ENCODE assay signal across 17 cellular contexts in the genomic region with DNA sequence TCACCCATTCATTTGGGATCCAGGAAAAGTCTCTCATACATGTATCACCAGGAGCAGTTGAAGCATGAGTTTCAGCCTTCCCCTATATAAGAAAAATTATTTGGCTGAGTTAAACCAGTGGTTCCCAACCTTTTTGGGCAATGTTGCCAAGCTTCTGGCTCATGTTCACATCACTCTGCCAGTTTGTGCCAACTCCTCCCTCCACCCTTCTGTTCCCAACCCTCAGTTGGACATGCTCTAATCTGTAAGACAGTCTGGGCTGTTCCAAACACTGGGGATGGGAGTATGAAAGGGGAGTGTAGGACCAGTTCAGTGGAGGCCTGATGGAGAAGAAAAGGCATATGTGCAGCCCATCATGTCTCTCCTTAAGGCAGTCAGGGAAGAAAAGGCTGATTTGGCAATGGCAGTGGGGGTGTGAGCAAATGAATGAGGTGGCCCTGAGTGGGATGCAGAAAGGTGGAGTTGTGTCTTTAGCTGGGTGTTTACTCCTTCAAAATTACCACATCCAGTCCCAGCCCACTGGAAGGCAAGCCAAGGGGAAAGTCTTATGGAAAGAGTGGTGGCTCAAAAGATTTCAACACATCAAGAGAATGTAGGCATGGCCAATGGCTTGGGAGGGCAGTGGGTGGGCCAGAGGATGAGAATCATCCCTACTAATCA. TPM values are rescaled to one million over a fixed set of nuclear protein-coding genes. Genes with fewer than 3 reads are reported as not detected.
"Had no signal": no experiment of that assay in that cellular context is flagged by ENCODE, and none has a peak within 500 bp of the region (broad histone marks: within the 10 kb centered on the region; RNA-seq: fewer than 3 reads in every experiment).

No MANE protein-coding gene starts in this region.

- DNase-seq: activated CD4-positive, alpha-beta T cell treated with anti-CD3 and anti-CD28 coated beads, Interleukin-2, amount 10 ng/mL, durations not matched to agents 7 days and 5 days; activated CD4-positive, CD25-positive, alpha-beta regulatory T cell; activated CD8-positive, alpha-beta memory T cell treated with anti-CD3 and anti-CD28 coated beads for 24 hours; activated gamma-delta T cell treated with Interleukin-2 at 50 U/mL for 16 hours; body of pancreas; effector CD8-positive, alpha-beta T cell; heart left ventricle; immature natural killer cell; lower lobe of right lung; mucosa of descending colon; naive thymus-derived CD4-positive, alpha-beta T cell; retina; stimulated activated CD4-positive, alpha-beta T cell treated with anti-CD3 and anti-CD28 coated beads, Interleukin-2, amount 100 ng/mL, for 48 hours; stimulated activated naive B cell treated with anti-CD40 and anti-IgM and Interleukin-4, amounts not matched to agents 10 μg/mL and 1 μg/mL and 100 μg/mL, for 72 hours; transverse colon had no signal

- ATAC-seq: body of pancreas; lower lobe of right lung; mucosa of descending colon; naive thymus-derived CD4-positive, alpha-beta T cell; stimulated activated naive B cell treated with anti-CD40 and anti-IgM and Interleukin-4, amounts not matched to agents 10 μg/mL and 1 μg/mL and 100 μg/mL, for 72 hours had no signal

- H3K36me3 ChIP-seq: lower lobe of right lung, transverse colon had no signal

- H3K4me3 ChIP-seq: body of pancreas, coronary artery, heart left ventricle, lower lobe of right lung, mucosa of descending colon, transverse colon had no signal

- H3K27me3 ChIP-seq: body of pancreas, heart left ventricle, transverse colon had no signal

- H3K4me1 ChIP-seq: body of pancreas had no signal

- H3K9me3 ChIP-seq: body of pancreas, heart left ventricle, lower lobe of right lung, mucosa of descending colon, transverse colon had no signal

- H3K27ac ChIP-seq: body of pancreas, heart left ventricle, lower lobe of right lung had no signal

RNA-seq across cellular contexts. Expression of a gene that starts 32.0 kb away (rescaled TPM):
- total RNA-seq: activated CD4-positive, alpha-beta T cell treated with anti-CD3 and anti-CD28 coated beads, Interleukin-2, amount 10 ng/mL, durations not matched to agents 7 days and 5 days; T-helper 1 cell treated with Interleukin-12 subunit alpha and Interleukin-12 subunit beta and Interleukin-4 antibody, amounts not matched to agents 30 ng/mL and 1 ng/mL, for 36 hours had no signal
